ENCODE assay signal across 24 cellular contexts in genomic region chr3:185663929-185664328, GRCh38.
DNase-seq lines count a peak whose midpoint lies in the region; TF ChIP-seq lines count a peak whose summit lies in the region.
"Had no signal": no experiment of that assay in that cellular context is flagged by ENCODE, and none has a peak within 500 bp of the region (broad histone marks: within the 10 kb centered on the region; RNA-seq: fewer than 3 reads in every experiment).

No MANE protein-coding gene starts in this region.

- TF ChIP-seq EP300 in esophagus muscularis mucosa (IDR thresholded peaks at IDR 0.05) = no peak

- H3K27ac Mint-ChIP-seq in nephron progenitor cell (peak overlapping the region; percentile 28), osteocyte (ENCODE audit: unreplicated experiment) (no peak overlapping the region)
- H3K27ac Mint-ChIP-seq: CD14-positive monocyte; CD4-positive, alpha-beta memory T cell; CD4-positive, CD25-positive, alpha-beta regulatory T cell; CD8-positive, alpha-beta memory T cell had no signal

- TF ChIP-seq POLR2A in esophagus muscularis mucosa (IDR thresholded peaks at IDR 0.05; ENCODE audit: low read depth) = no peak

- no peaks in the 10 kb centered on the region for H3K27me3 ChIP-seq in esophagus muscularis mucosa
- H3K27me3 ChIP-seq: BLaER1 had no signal

- H3K36me3 ChIP-seq in esophagus muscularis mucosa = no peaks in the 10 kb centered on the region
- H3K36me3 ChIP-seq: BE2C, BLaER1 had no signal

- WGBS in esophagus muscularis mucosa = 98% methylated on average over 5 of the region's 5 CpGs

- H3K4me3 ChIP-seq in esophagus muscularis mucosa = no peak overlapping the region
- H3K4me3 ChIP-seq: BLaER1, GM12878 had no signal

- no peak overlapping the region for H3K27ac ChIP-seq in esophagus muscularis mucosa (replicated peaks in 1 of 4)
- H3K27ac ChIP-seq: BLaER1 had no signal

- peaks cover 10% of the 10 kb centered on the region for H3K4me1 Mint-ChIP-seq in nephron progenitor cell
- peaks cover 21% of the 10 kb centered on the region for H3K4me1 Mint-ChIP-seq in osteocyte (ENCODE audit: unreplicated experiment)

- H3K9me3 Mint-ChIP-seq in nephron progenitor cell (no peaks in the 10 kb centered on the region), osteocyte (ENCODE audit: unreplicated experiment) (peaks cover 3% of the 10 kb centered on the region)
- H3K9me3 Mint-ChIP-seq: CD4-positive, alpha-beta memory T cell; CD4-positive, CD25-positive, alpha-beta regulatory T cell; CD8-positive, alpha-beta memory T cell had no signal

- peaks cover 16 to 23% (median 19%) of the 10 kb centered on the region in 4 donors for H3K4me1 ChIP-seq in esophagus muscularis mucosa
- H3K4me1 ChIP-seq: BE2C had no signal

- no peaks in the 10 kb centered on the region for H3K9me3 ChIP-seq in esophagus muscularis mucosa
- H3K9me3 ChIP-seq: BE2C, BLaER1 had no signal

- TF ChIP-seq CTCF in esophagus muscularis mucosa (IDR thresholded peaks at IDR 0.05) = no peak
- TF ChIP-seq CTCF in nephron progenitor cell (IDR thresholded peaks at IDR 0.05) = no peak
- TF ChIP-seq CTCF in osteocyte (IDR thresholded peaks at IDR 0.05) = no peak

- H3K4me3 Mint-ChIP-seq in nephron progenitor cell (no peak overlapping the region), osteocyte (ENCODE audit: unreplicated experiment) (no peak overlapping the region)
- H3K4me3 Mint-ChIP-seq: CD14-positive monocyte; CD4-positive, alpha-beta memory T cell; CD4-positive, CD25-positive, alpha-beta regulatory T cell; CD8-positive, alpha-beta memory T cell had no signal

- DNase-seq in esophagus muscularis mucosa (ENCODE audit: extremely low spot score) (peak; percentile 79), nephron progenitor cell (no peak), osteocyte (ENCODE audit: extremely low spot score, unreplicated experiment) (peak; percentile 34), NCI-H345 treated with DMSO at 0.1 percent for 48 hours (lab: John Stamatoyannopoulos, UW; ENCODE audit: unreplicated experiment) (no peak), NCI-H2227 (lab: John Stamatoyannopoulos, UW; ENCODE audit: unreplicated experiment) (no peak)
- no peak for DNase-seq in stimulated activated naive CD4-positive, alpha-beta T cell treated with Interleukin-2 at 50 U/mL for 16 hours (lab: John Stamatoyannopoulos, UW)
- DNase-seq: 8988T; ACHN; BE2C; C1 segment of cervical spinal cord; CD4-positive, alpha-beta memory T cell; CD4-positive, CD25-positive, alpha-beta regulatory T cell; CD8-positive, alpha-beta memory T cell; COR-L47; DMS 273 treated with DMSO at 0.1 percent for 48 hours; DMS153; DMS53; DMS79; DND-41; EL; GDM1 had no signal

- H3K36me3 Mint-ChIP-seq in nephron progenitor cell (ENCODE audit: low read depth) = peaks cover 63% of the 10 kb centered on the region
- peaks cover 39% of the 10 kb centered on the region for H3K36me3 Mint-ChIP-seq in osteocyte (ENCODE audit: unreplicated experiment)
- H3K36me3 Mint-ChIP-seq: CD4-positive, alpha-beta memory T cell; CD4-positive, CD25-positive, alpha-beta regulatory T cell had no signal

- H3K27me3 Mint-ChIP-seq in nephron progenitor cell (ENCODE audit: low read depth, poor library complexity) (no peaks in the 10 kb centered on the region), osteocyte (ENCODE audit: unreplicated experiment) (no peaks in the 10 kb centered on the region)

- intact Hi-C loops in esophagus muscularis mucosa (cut with DNase I) = no loop called here

Comparison
In these comparisons a context has a peak if more than half of its experiments do, and no peak if none do; other contexts are left out.
1. DNase-seq: peak in esophagus muscularis mucosa (single experiment) and osteocyte (single experiment); none in nephron progenitor cell (single experiment), NCI-H345 treated with DMSO at 0.1 percent for 48 hours (single experiment), stimulated activated naive CD4-positive, alpha-beta T cell treated with Interleukin-2 at 50 U/mL for 16 hours (single experiment) and NCI-H2227 (single experiment).